ENCODE assay signal across 26 cellular contexts in genomic region chr1:193054169-193054675, GRCh38.
"Had no signal": no experiment of that assay in that cellular context is flagged by ENCODE, and none has a peak within 500 bp of the region (broad histone marks: within the 10 kb centered on the region; RNA-seq: fewer than 3 reads in every experiment).

No MANE protein-coding gene starts in this region.

- H3K4me1 ChIP-seq: neural progenitor cell had no signal

- H3K9me3 ChIP-seq: esophagus muscularis mucosa, gastrocnemius medialis, heart right ventricle, ovary, stomach, thoracic aorta, transverse colon had no signal

- H3K27ac Mint-ChIP-seq: natural killer cell treated with Interleukin-12 subunit alpha and Interleukin-12 subunit beta and Interleukin-15 and Interleukin-18, amount 100 ng/mL, for 72 hours; neural progenitor cell; progenitor cell of endocrine pancreas had no signal

- H2AFZ ChIP-seq: neural progenitor cell had no signal

- H3K36me3 ChIP-seq: neural progenitor cell, ovary, thoracic aorta had no signal

- H3K4me3 ChIP-seq: coronary artery, dorsolateral prefrontal cortex, esophagus muscularis mucosa, gastrocnemius medialis, heart right ventricle, lung, neural progenitor cell, ovary, stomach, thoracic aorta, transverse colon had no signal

- H3K4me2 ChIP-seq: neural progenitor cell had no signal

- H3K27me3 Mint-ChIP-seq: natural killer cell treated with Interleukin-12 subunit alpha and Interleukin-12 subunit beta and Interleukin-15 and Interleukin-18, amount 100 ng/mL, for 72 hours; progenitor cell of endocrine pancreas had no signal

- H3K27ac ChIP-seq: coronary artery, dorsolateral prefrontal cortex, esophagus muscularis mucosa, gastrocnemius medialis, heart right ventricle, neural progenitor cell, ovary, stomach, thoracic aorta, transverse colon had no signal

- ATAC-seq: gastrocnemius medialis; heart right ventricle; left cardiac atrium; left ventricle myocardium superior; natural killer cell treated with Interleukin-12 subunit alpha and Interleukin-12 subunit beta and Interleukin-15 and Interleukin-18, amount 100 ng/mL, for 72 hours; right cardiac atrium had no signal

- H3K9ac ChIP-seq: neural progenitor cell had no signal

- H3K27me3 ChIP-seq: dorsolateral prefrontal cortex, esophagus muscularis mucosa, gastrocnemius medialis, heart right ventricle, neural progenitor cell, ovary, stomach, transverse colon had no signal

- DNase-seq: dorsolateral prefrontal cortex; effector CD8-positive, alpha-beta T cell; gastrocnemius medialis; heart right ventricle; hypothalamus; islet precursor cell; left cardiac atrium; left ventricle myocardium superior; mesenchymal stem cell; midbrain; nucleus accumbens; ovary; right cardiac atrium; small intestine; stimulated activated CD4-positive, alpha-beta T cell treated with anti-CD3 and anti-CD28 coated beads, Interleukin-12 subunit alpha, Interleukin-12 subunit beta, amount 100 ng/mL, for 4 hours; stimulated activated naive CD4-positive, alpha-beta T cell; stomach; substantia nigra; transverse colon had no signal

- H3K4me3 Mint-ChIP-seq: natural killer cell treated with Interleukin-12 subunit alpha and Interleukin-12 subunit beta and Interleukin-15 and Interleukin-18, amount 100 ng/mL, for 72 hours; neural progenitor cell had no signal

- H3K9me3 Mint-ChIP-seq: natural killer cell treated with Interleukin-12 subunit alpha and Interleukin-12 subunit beta and Interleukin-15 and Interleukin-18, amount 100 ng/mL, for 72 hours; neural progenitor cell had no signal
